ENCODE assay signal across 37 cellular contexts in the genomic region with DNA sequence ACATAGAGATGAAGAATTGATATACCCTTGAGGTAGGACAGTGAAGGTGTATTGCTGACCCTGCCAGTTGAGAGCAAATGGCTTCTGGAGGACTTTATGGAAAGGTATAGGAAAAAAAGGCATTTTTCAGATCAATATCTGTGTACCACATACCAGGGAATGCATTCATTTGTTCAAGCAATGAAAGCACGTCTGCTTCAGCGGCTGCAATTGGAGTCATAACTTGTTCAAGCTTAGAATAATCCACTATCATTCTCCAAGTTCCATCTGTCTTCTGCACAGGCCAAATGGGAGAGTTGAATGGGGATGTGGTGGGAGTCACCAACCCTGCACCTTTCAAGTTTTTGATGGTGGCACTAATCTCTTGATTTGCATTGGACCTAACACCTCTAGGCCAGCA.
DNase-seq lines count a peak whose midpoint lies in the region; ATAC-seq, FAIRE-seq and TF ChIP-seq lines count a peak whose summit lies in the region.
"Had no signal": no experiment of that assay in that cellular context is flagged by ENCODE, and none has a peak within 500 bp of the region (broad histone marks: within the 10 kb centered on the region; RNA-seq: fewer than 3 reads in every experiment).

No MANE protein-coding gene starts in this region.

- POLR2A ChIA-PET in HEK293 (lab: Yijun Ruan, JAX) (no interaction called here), H1 (lab: Charles Lee; ENCODE audit: partially characterized antibody) (no interaction called here)

- TF ChIP-seq CTCF in GM23338 (conservative IDR thresholded peaks at IDR 0.05; ENCODE audit: low read depth in 2 of 2), result no peak
- TF ChIP-seq CTCF in HEK293 (tag by site-specific recombination; IDR thresholded peaks at IDR 0.05), result no peak
- no peak for TF ChIP-seq CTCF in H1 (IDR thresholded peaks at IDR 0.05; ENCODE audit: control extremely low read depth in 1 of 3, insufficient read depth in 1 of 3, low read depth in 1 of 3, low read length in 3 of 3)
- no peak for TF ChIP-seq CTCF in esophagus muscularis mucosa (IDR thresholded peaks at IDR 0.05)

- H3K4me1 Mint-ChIP-seq in GM23338, result peaks cover 10% of the 10 kb centered on the region; the same call in 2 of the 3 replicates
- H3K4me1 Mint-ChIP-seq: B cell; CD14-positive monocyte; CD4-positive, CD25-positive, alpha-beta regulatory T cell had no signal

- TF ChIP-seq RAD21 in H1 (IDR thresholded peaks at IDR 0.05 in 1 of 2, conservative IDR thresholded peaks at IDR 0.05 in 1 of 2; ENCODE audit: low read depth in 2 of 2, low read length in 2 of 2), result no peak

- TF ChIP-seq EP300 in H1 (IDR thresholded peaks at IDR 0.05; ENCODE audit: borderline replicate concordance in 1 of 2, low read depth in 2 of 2, low read length in 2 of 2), result no peak
- TF ChIP-seq EP300 in esophagus muscularis mucosa (IDR thresholded peaks at IDR 0.05), result no peak

- no peak overlapping the region for H3K27ac ChIP-seq in GM23338 (ENCODE audit: low read depth)
- H3K27ac ChIP-seq in HEK293 (ENCODE audit: extremely low read depth, low read depth, low read length), result no peak overlapping the region
- H3K27ac ChIP-seq in H1 (ENCODE audit: low read depth, low read length), result no peak overlapping the region
- no peak overlapping the region for H3K27ac ChIP-seq in esophagus muscularis mucosa (replicated peaks in 1 of 4)
- H3K27ac ChIP-seq: 22Rv1; A549; BLaER1; BLaER1 treated with 17β-estradiol and CSF1 and Interleukin-3, amounts not matched to agents 10 nM and 100 nM; C4-2B had no signal

- no peak overlapping the region for H2BK120ac ChIP-seq in H1 (replicated peaks; ENCODE audit: low read depth, low read length)

- H2AK5ac ChIP-seq in H1 (ENCODE audit: low read depth, low read length), result no peak overlapping the region

- H3K9me3 Mint-ChIP-seq in GM23338, result peaks cover 3% of the 10 kb centered on the region; the same call in 2 of the 3 replicates
- H3K9me3 Mint-ChIP-seq: CD4-positive, alpha-beta memory T cell; CD8-positive, alpha-beta memory T cell; CD8-positive, alpha-beta T cell had no signal

- H2BK12ac ChIP-seq in H1 (ENCODE audit: low read depth, low read length), result no peak overlapping the region

- H3K27me3 ChIP-seq in GM23338 (ENCODE audit: insufficient read depth) (no peaks in the 10 kb centered on the region), H1 (replicated peaks in 1 of 4; ENCODE audit: control insufficient read depth in 3 of 4, extremely low read depth in 1 of 4, insufficient read depth in 3 of 4, low read length in 3 of 4) (no peaks in the 10 kb centered on the region), esophagus muscularis mucosa (no peaks in the 10 kb centered on the region)
- H3K27me3 ChIP-seq: BE2C had no signal

- 85% methylated on average over 2 of the region's 2 CpGs; no CpG with 5 or more reads in 1 of the 2 experiments for WGBS in H1 (ENCODE audit: extremely low coverage in 1 of 2, insufficient coverage in 1 of 2, insufficient read length in 1 of 2, insufficient replicate concordance in 2 of 2, low coverage in 1 of 2, low lambda C conversion rate in 2 of 2, missing lambda C conversion rate in 1 of 2), 2 experiments
- 80% methylated on average over 2 of the region's 2 CpGs for WGBS in esophagus muscularis mucosa

- H4K8ac ChIP-seq in H1 (ENCODE audit: extremely low read depth, insufficient read depth, low read length), result no peak overlapping the region

- no peak overlapping the region for H3K18ac ChIP-seq in H1 (ENCODE audit: extremely low read depth, low read length)

- 0 out of 2 replicates have a peak overlapping the region, but pooled peaks have one; percentile 39 for H3K4me2 ChIP-seq in GM23338
- 0 out of 4 replicates have a peak overlapping the region, but pooled peaks of 1 of the 2 experiments have one; percentile 17 for H3K4me2 ChIP-seq in H1 (ENCODE audit: insufficient read depth in 1 of 2, low read depth in 2 of 2, low read length in 2 of 2)
- H3K4me2 ChIP-seq: A549; BLaER1; BLaER1 treated with 17β-estradiol and CSF1 and Interleukin-3, amounts not matched to agents 10 nM and 100 nM had no signal

- peaks cover 30% of the 10 kb centered on the region for H3K36me3 Mint-ChIP-seq in GM23338 (ENCODE audit: low read depth)
- H3K36me3 Mint-ChIP-seq: CD14-positive monocyte; CD4-positive, alpha-beta memory T cell; CD4-positive, CD25-positive, alpha-beta regulatory T cell; CD8-positive, alpha-beta memory T cell; CD8-positive, alpha-beta T cell had no signal

- no peak for DNase-seq in GM23338 (ENCODE audit: low spot score)
- DNase-seq in H1 (ENCODE audit: low read depth in 1 of 2, low spot score in 2 of 2), result no peak
- DNase-seq in esophagus muscularis mucosa (ENCODE audit: extremely low spot score), result peak; percentile 90
- DNase-seq in middle frontal gyrus (ENCODE audit: extremely low spot score, low spot score), result no peak
- DNase-seq in RPMI8226, result no peak
- DNase-seq in ecto neural progenitor cell (ENCODE audit: low spot score), result no peak
- DNase-seq: 8988T; ACHN; AML-193; BE2C; C1 segment of cervical spinal cord; Caco-2; Calu3; CD4-positive, alpha-beta memory T cell; CD4-positive, alpha-beta T cell; CD4-positive, CD25-positive, alpha-beta regulatory T cell; CD8-positive, alpha-beta memory T cell; CD8-positive, alpha-beta T cell; COR-L47; DMS 273 treated with DMSO at 0.1 percent for 48 hours; DMS153; DMS53; DMS79; DMS79 treated with DMSO at 0.1 percent for 48 hours; DND-41; EL had no signal

- no peak overlapping the region for H4K91ac ChIP-seq in H1 (replicated peaks; ENCODE audit: insufficient read length, low read length)

- H3F3A ChIP-seq in GM23338 (replicated peaks; ENCODE audit: low read depth), result no peaks in the 10 kb centered on the region

- no peak overlapping the region for H3K4me3 ChIP-seq in GM23338
- H3K4me3 ChIP-seq in HEK293 (ENCODE audit: low read depth, low read length), result no peak overlapping the region
- H3K4me3 ChIP-seq in H1 (ENCODE audit: extremely low read depth in 1 of 4, insufficient read depth in 2 of 4, low read depth in 3 of 4, low read length in 4 of 4), result no peak overlapping the region
- H3K4me3 ChIP-seq in esophagus muscularis mucosa, result no peak overlapping the region
- H3K4me3 ChIP-seq: A549; BLaER1; BLaER1 treated with 17β-estradiol and CSF1 and Interleukin-3, amounts not matched to agents 10 nM and 100 nM had no signal

- no peak overlapping the region for H3K4ac ChIP-seq in H1 (replicated peaks; ENCODE audit: insufficient read length, low read depth, low read length)

- intact Hi-C loops in esophagus muscularis mucosa (cut with DNase I), result no loop called here

- H3K56ac ChIP-seq in H1 (replicated peaks; ENCODE audit: insufficient read length, low read depth, low read length), result no peak overlapping the region

- no peak overlapping the region; the same call in 1 of the 2 replicates for H2BK5ac ChIP-seq in H1 (ENCODE audit: low read depth, low read length)

- H3K23me2 ChIP-seq in H1 (ENCODE audit: low read depth, low read length), result no peaks in the 10 kb centered on the region

- no peak overlapping the region for H4K5ac ChIP-seq in H1 (ENCODE audit: insufficient read length, low read depth, low read length)

- H3K79me1 ChIP-seq in H1 (ENCODE audit: low read depth, low read length), result no peaks in the 10 kb centered on the region

- H2AFZ ChIP-seq in GM23338 (no peak overlapping the region), H1 (ENCODE audit: low read length) (no peak overlapping the region)

- no peak overlapping the region for H3K14ac ChIP-seq in H1 (ENCODE audit: insufficient read length)

- H3K36me3 ChIP-seq in GM23338 (ENCODE audit: insufficient read depth) (no peaks in the 10 kb centered on the region), HEK293 (ENCODE audit: control insufficient read depth in 2 of 2, insufficient read depth in 1 of 2, low read length in 2 of 2) (no peaks in the 10 kb centered on the region), H1 (ENCODE audit: control insufficient read depth in 2 of 4, insufficient read depth in 4 of 4, low read length in 3 of 4) (no peaks in the 10 kb centered on the region; a peak in 1 of 8 replicates), esophagus muscularis mucosa (no peaks in the 10 kb centered on the region)
- H3K36me3 ChIP-seq: BE2C; BLaER1; BLaER1 treated with 17β-estradiol and CSF1 and Interleukin-3, amounts not matched to agents 10 nM and 100 nM had no signal

- H3K4me3 Mint-ChIP-seq in GM23338, result no peak overlapping the region
- H3K4me3 Mint-ChIP-seq: B cell; CD14-positive monocyte; CD4-positive, alpha-beta memory T cell; CD4-positive, alpha-beta T cell; CD4-positive, CD25-positive, alpha-beta regulatory T cell; CD8-positive, alpha-beta memory T cell; CD8-positive, alpha-beta T cell had no signal

- ATAC-seq in GM23338 (no peak), HG03039 (IDR thresholded peaks at IDR 0.05; ENCODE audit: unreplicated experiment) (no peak)
- ATAC-seq: A549; CD8-positive, alpha-beta T cell had no signal

- no peak overlapping the region for H3K9ac ChIP-seq in H1 (replicated peaks in 1 of 4; ENCODE audit: extremely low read depth in 1 of 4, low read depth in 3 of 4, low read length in 3 of 4)
- H3K9ac ChIP-seq: BLaER1; BLaER1 treated with 17β-estradiol and CSF1 and Interleukin-3, amounts not matched to agents 10 nM and 100 nM had no signal

- H3K9me2 ChIP-seq in GM23338 (ENCODE audit: insufficient read depth), result peaks cover 27% of the 10 kb centered on the region

- no peak overlapping the region for H2BK15ac ChIP-seq in H1 (ENCODE audit: low read length)

- H3K27ac Mint-ChIP-seq in GM23338, result no peak overlapping the region
- H3K27ac Mint-ChIP-seq: B cell; CD14-positive monocyte; CD4-positive, alpha-beta memory T cell; CD4-positive, alpha-beta T cell; CD4-positive, CD25-positive, alpha-beta regulatory T cell; CD8-positive, alpha-beta T cell had no signal

- TF ChIP-seq POLR2A in H1 (IDR thresholded peaks at IDR 0.05; ENCODE audit: control extremely low read depth in 1 of 2, low read depth in 2 of 2, low read length in 2 of 2), result no peak
- TF ChIP-seq POLR2A in esophagus muscularis mucosa (IDR thresholded peaks at IDR 0.05; ENCODE audit: low read depth), result no peak

- no peaks in the 10 kb centered on the region for H3K9me3 ChIP-seq in HEK293 (ENCODE audit: control insufficient read depth, insufficient read depth, low read depth, low read length)
- 0 out of 4 replicates have a peak, but pooled peaks cover 0 to 4% of the 10 kb centered on the region in 2 experiments for H3K9me3 ChIP-seq in H1 (ENCODE audit: insufficient read depth in 2 of 2, low read depth in 1 of 2, low read length in 1 of 2)
- no peaks in the 10 kb centered on the region for H3K9me3 ChIP-seq in esophagus muscularis mucosa
- H3K9me3 ChIP-seq: A549, BE2C, Caco-2 had no signal

- no peak for FAIRE-seq in H1 (lab: Jason Lieb, UNC)
- FAIRE-seq: A204.1, A549, D721Med had no signal

- H3K4me1 ChIP-seq in GM23338 (ENCODE audit: insufficient read depth) (peaks cover 11% of the 10 kb centered on the region), HEK293 (ENCODE audit: control insufficient read depth, insufficient read depth, low read length) (no peaks in the 10 kb centered on the region), H1 (replicated peaks in 1 of 4; ENCODE audit: control insufficient read depth in 3 of 4, insufficient read depth in 4 of 4, low read length in 3 of 4) (peaks cover 0 to 8% (median 3%) of the 10 kb centered on the region in 4 experiments; a peak in 3 of 7 replicates), esophagus muscularis mucosa (no peaks in the 10 kb centered on the region)
- H3K4me1 ChIP-seq: A549, BE2C, Caco-2 had no signal

- no peak overlapping the region for H3K23ac ChIP-seq in H1 (ENCODE audit: insufficient read length)

- H3K79me2 ChIP-seq in GM23338 (replicated peaks; ENCODE audit: insufficient read depth) (no peaks in the 10 kb centered on the region), H1 (ENCODE audit: control insufficient read depth in 1 of 2, insufficient read depth in 2 of 2, low read length in 2 of 2) (no peaks in the 10 kb centered on the region)

- H2BK20ac ChIP-seq in H1 (ENCODE audit: low read length), result peak overlapping the region; percentile 57; the same call in 1 of the 2 replicates

- no peaks in the 10 kb centered on the region for H4K20me1 ChIP-seq in GM23338 (replicated peaks; ENCODE audit: insufficient read depth)
- no peaks in the 10 kb centered on the region for H4K20me1 ChIP-seq in H1 (replicated peaks in 1 of 2; ENCODE audit: control insufficient read depth in 1 of 2, insufficient read depth in 2 of 2, low read length in 2 of 2)
- H4K20me1 ChIP-seq: BLaER1 treated with 17β-estradiol and CSF1 and Interleukin-3, amounts not matched to agents 10 nM and 100 nM had no signal

- CTCF ChIA-PET in HEK293 (lab: Yijun Ruan, JAX) (no interaction called here), H1 (lab: Charles Lee; ENCODE audit: partially characterized antibody) (no interaction called here)

- H3K27me3 Mint-ChIP-seq in GM23338 (ENCODE audit: insufficient read depth, low read depth, poor library complexity), result no peaks in the 10 kb centered on the region
- H3K27me3 Mint-ChIP-seq: B cell; CD4-positive, CD25-positive, alpha-beta regulatory T cell had no signal
